1 cellular context compared by ENCODE assay signal in the genomic region with DNA sequence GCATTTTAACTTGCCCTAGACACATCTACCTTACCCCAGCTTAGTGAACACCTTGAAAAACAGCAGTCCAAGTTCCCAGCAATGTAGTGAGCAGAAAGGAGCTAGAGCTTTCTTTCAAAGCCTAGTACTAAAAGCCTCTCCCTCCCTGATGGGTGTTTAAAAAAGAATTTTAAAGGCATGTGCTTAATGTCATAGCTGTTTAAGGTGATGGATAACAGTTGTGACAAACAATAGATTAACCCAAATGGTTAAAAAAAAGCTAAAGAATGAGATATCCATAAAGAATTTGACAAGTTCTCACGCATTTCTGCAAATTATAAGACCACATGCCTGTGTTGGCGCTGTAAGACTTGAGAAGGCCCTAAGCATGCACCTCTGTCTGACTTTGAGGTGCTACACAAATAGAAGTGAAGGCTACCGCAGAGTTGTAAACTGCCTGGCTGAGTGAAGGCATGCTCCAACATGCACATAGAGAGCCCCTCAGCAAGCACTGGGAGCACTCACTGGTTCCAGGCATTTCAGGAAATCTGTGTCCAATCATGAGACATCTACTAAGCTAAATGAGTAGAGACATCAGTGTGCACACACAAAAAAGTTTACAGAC.
TF ChIP-seq lines count a peak whose summit lies in the region.

No MANE protein-coding gene starts in this region.

TF ChIP-seq in SK-N-SH, 30 proteins besides CTCF, POLR2A, EP300 and RAD21 (continued from another document):
- TF ChIP-seq, protein P1, sequence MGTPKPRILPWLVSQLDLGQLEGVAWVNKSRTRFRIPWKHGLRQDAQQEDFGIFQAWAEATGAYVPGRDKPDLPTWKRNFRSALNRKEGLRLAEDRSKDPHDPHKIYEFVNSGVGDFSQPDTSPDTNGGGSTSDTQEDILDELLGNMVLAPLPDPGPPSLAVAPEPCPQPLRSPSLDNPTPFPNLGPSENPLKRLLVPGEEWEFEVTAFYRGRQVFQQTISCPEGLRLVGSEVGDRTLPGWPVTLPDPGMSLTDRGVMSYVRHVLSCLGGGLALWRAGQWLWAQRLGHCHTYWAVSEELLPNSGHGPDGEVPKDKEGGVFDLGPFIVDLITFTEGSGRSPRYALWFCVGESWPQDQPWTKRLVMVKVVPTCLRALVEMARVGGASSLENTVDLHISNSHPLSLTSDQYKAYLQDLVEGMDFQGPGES (IDR thresholded peaks at IDR 0.05; ENCODE audit: low read depth, low read length), result no peak
- TF ChIP-seq RFX5 (IDR thresholded peaks at IDR 0.05; ENCODE audit: low read length), result no peak
- TF ChIP-seq NRF1 (IDR thresholded peaks at IDR 0.05; ENCODE audit: low read depth, low read length), result no peak
- no peak for TF ChIP-seq ELF1 (IDR thresholded peaks at IDR 0.05)
- TF ChIP-seq, protein P2, sequence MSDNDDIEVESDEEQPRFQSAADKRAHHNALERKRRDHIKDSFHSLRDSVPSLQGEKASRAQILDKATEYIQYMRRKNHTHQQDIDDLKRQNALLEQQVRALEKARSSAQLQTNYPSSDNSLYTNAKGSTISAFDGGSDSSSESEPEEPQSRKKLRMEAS (IDR thresholded peaks at IDR 0.05; ENCODE audit: low read depth), result no peak
- TF ChIP-seq FOXM1 (IDR thresholded peaks at IDR 0.05; ENCODE audit: low read depth), result no peak
- TF ChIP-seq, protein P3, sequence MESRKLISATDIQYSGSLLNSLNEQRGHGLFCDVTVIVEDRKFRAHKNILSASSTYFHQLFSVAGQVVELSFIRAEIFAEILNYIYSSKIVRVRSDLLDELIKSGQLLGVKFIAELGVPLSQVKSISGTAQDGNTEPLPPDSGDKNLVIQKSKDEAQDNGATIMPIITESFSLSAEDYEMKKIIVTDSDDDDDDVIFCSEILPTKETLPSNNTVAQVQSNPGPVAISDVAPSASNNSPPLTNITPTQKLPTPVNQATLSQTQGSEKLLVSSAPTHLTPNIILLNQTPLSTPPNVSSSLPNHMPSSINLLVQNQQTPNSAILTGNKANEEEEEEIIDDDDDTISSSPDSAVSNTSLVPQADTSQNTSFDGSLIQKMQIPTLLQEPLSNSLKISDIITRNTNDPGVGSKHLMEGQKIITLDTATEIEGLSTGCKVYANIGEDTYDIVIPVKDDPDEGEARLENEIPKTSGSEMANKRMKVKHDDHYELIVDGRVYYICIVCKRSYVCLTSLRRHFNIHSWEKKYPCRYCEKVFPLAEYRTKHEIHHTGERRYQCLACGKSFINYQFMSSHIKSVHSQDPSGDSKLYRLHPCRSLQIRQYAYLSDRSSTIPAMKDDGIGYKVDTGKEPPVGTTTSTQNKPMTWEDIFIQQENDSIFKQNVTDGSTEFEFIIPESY (IDR thresholded peaks at IDR 0.05; ENCODE audit: borderline replicate concordance, low read depth), result no peak
- no peak for TF ChIP-seq POLR2AphosphoS5 (IDR thresholded peaks at IDR 0.05; ENCODE audit: low read depth, low read length)
- no peak for TF ChIP-seq SIN3A (IDR thresholded peaks at IDR 0.05; ENCODE audit: borderline replicate concordance, low read depth, low read length)
- TF ChIP-seq EZH2phosphoT487 (IDR thresholded peaks at IDR 0.05; ENCODE audit: borderline replicate concordance, low read depth), result no peak
- no peak for TF ChIP-seq TAF1 (IDR thresholded peaks at IDR 0.05; ENCODE audit: borderline replicate concordance, low read depth, low read length)
- TF ChIP-seq TEAD4 (IDR thresholded peaks at IDR 0.05; ENCODE audit: borderline replicate concordance, insufficient read depth), result no peak
- no peak for TF ChIP-seq RXRA (IDR thresholded peaks at IDR 0.05; ENCODE audit: borderline replicate concordance, low read depth)
- no peak for TF ChIP-seq SMC3 (IDR thresholded peaks at IDR 0.05; ENCODE audit: low read depth, low read length)
- TF ChIP-seq MXI1 (IDR thresholded peaks at IDR 0.05; ENCODE audit: low read depth, low read length), result no peak
- 0 out of 2 replicates have a peak, but pooled peaks have one; percentile 13 for TF ChIP-seq JUND (IDR thresholded peaks at IDR 0.05)
